Comparison of ENCODE assay signal across 17 cellular contexts in the genomic region with DNA sequence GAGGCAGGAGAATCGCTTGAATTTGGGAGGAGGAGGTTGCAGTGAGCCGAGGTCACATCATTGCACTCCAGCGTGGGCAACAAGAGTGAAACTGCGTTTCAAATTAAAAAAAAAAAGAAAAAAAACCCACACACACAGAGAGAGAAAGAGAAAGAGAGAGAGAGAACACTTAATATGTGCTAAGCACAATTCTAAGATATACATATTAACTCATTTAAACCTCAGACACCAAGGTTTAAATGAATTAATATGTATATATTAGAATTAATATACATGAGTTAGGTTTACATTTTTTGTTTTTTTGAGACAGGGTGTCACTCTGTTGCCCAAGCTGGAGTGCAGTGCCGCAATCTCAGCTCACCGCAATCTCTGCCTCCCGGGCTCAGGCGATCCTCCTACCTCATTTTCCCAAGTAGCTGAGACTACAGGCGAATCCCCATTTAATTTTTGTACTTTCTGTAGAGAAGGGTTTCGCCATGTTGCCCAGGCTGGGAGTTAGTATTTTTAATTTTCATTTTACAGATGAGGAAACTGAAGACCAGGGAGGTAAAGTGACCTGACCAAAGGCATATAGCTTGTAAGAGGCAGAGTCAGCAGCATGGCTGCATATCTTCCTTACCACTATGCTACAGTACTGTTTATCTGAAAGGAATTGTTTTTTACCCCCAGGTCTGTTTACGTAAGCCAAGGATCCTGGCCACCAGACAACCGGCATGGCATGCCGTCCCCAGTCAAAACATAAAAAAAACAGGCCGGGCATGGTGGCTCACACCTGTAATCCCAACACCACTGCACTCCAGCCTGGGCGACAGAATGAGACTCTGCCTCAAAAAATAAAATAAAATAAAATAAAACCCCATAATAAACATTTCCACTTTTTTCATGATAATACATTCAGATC. TPM values are rescaled to one million over a fixed set of nuclear protein-coding genes. Genes with fewer than 3 reads are reported as not detected.
DNase-seq lines count a peak whose midpoint lies in the region; ATAC-seq and TF ChIP-seq lines count a peak whose summit lies in the region.
"Had no signal": no experiment of that assay in that cellular context is flagged by ENCODE, and none has a peak within 500 bp of the region (broad histone marks: within the 10 kb centered on the region; RNA-seq: fewer than 3 reads in every experiment).

No MANE protein-coding gene starts in this region.

- H3K36me3 Mint-ChIP-seq in MCF 10A (ENCODE audit: insufficient read depth, unreplicated experiment) (peaks cover 55% of the 10 kb centered on the region), immature natural killer cell (peaks cover 0 to 9% (median 8%) of the 10 kb centered on the region in 3 donors), type B pancreatic cell (no peaks in the 10 kb centered on the region)

- H3K4me3 ChIP-seq in breast epithelium (no peak overlapping the region), SU-DHL-6 (ENCODE audit: insufficient read depth, low read length, poor library complexity, severe bottlenecking) (peak overlapping the region; percentile 10), right cardiac atrium (ENCODE audit: low read length) (no peak overlapping the region)

- H3K4me3 Mint-ChIP-seq in MCF 10A (ENCODE audit: unreplicated experiment) (peak overlapping the region; percentile 90), immature natural killer cell (peak overlapping the region in 4 of 5 donors; percentile 18 to 62 (median 43)), type B pancreatic cell (peak overlapping the region; percentile 44)

- TF ChIP-seq POLR2A in breast epithelium (IDR thresholded peaks at IDR 0.05): no peak

- no peaks in the 10 kb centered on the region for H3K9me3 Mint-ChIP-seq in MCF 10A (ENCODE audit: unreplicated experiment)
- no peaks in the 10 kb centered on the region for H3K9me3 Mint-ChIP-seq in immature natural killer cell
- no peaks in the 10 kb centered on the region for H3K9me3 Mint-ChIP-seq in type B pancreatic cell

- no peaks in the 10 kb centered on the region for H4K20me1 ChIP-seq in SU-DHL-6 (ENCODE audit: low read depth, low read length)

- H3K27me3 ChIP-seq in breast epithelium (peaks cover 0 to 6% of the 10 kb centered on the region in 2 donors), SU-DHL-6 (ENCODE audit: low read length) (no peaks in the 10 kb centered on the region), right cardiac atrium (ENCODE audit: control insufficient read depth, insufficient read depth) (no peaks in the 10 kb centered on the region)

- no peaks in the 10 kb centered on the region for H3K4me1 ChIP-seq in breast epithelium
- H3K4me1 ChIP-seq in right cardiac atrium (ENCODE audit: control insufficient read depth, insufficient read depth, low read length): no peaks in the 10 kb centered on the region

- no peaks in the 10 kb centered on the region for H3K9me2 ChIP-seq in SU-DHL-6 (replicated peaks; ENCODE audit: insufficient read depth, low read length)

- H3F3A ChIP-seq in SU-DHL-6 (ENCODE audit: insufficient read depth): peaks cover 18% of the 10 kb centered on the region

- POLR2A ChIA-PET in MCF 10A (lab: Yijun Ruan, JAX): interaction anchor here (0.6 to 1.2 kb wide), 3 partner anchors 12 to 133 kb away, joined by 3 to 4 read pairs (median 3); partner anchors contain the start of gene DMPK

- peaks cover 10% of the 10 kb centered on the region for H3K4me1 Mint-ChIP-seq in MCF 10A (ENCODE audit: insufficient read depth, unreplicated experiment)
- peaks cover 33 to 50% of the 10 kb centered on the region in 2 donors for H3K4me1 Mint-ChIP-seq in immature natural killer cell
- H3K4me1 Mint-ChIP-seq in type B pancreatic cell (ENCODE audit: unreplicated experiment): peaks cover 8% of the 10 kb centered on the region

- 85% methylated on average over 15 of the region's 15 CpGs for WGBS in right cardiac atrium

- TF ChIP-seq CTCF in MCF 10A (IDR thresholded peaks at IDR 0.05; ENCODE audit: unreplicated experiment) (no peak), breast epithelium (IDR thresholded peaks at IDR 0.05) (no peak), SU-DHL-6 (IDR thresholded peaks at IDR 0.05; ENCODE audit: insufficient read depth, low read length, poor library complexity, severe bottlenecking) (no peak), type B pancreatic cell (conservative IDR thresholded peaks at IDR 0.05) (no peak)

- peaks cover 29% of the 10 kb centered on the region for H3K27me3 Mint-ChIP-seq in MCF 10A (ENCODE audit: insufficient read depth, unreplicated experiment)
- peaks cover 5 to 12% (median 9%) of the 10 kb centered on the region in 3 donors for H3K27me3 Mint-ChIP-seq in immature natural killer cell (ENCODE audit: low read depth in 3 of 3)
- H3K27me3 Mint-ChIP-seq in type B pancreatic cell: peaks cover 29% of the 10 kb centered on the region

- H3K36me3 ChIP-seq in breast epithelium (no peaks in the 10 kb centered on the region), SU-DHL-6 (ENCODE audit: low read length) (peaks cover 3% of the 10 kb centered on the region; the same call in 1 of the 2 replicates)

- DNase-seq in MCF 10A (ENCODE audit: unreplicated experiment) (no peak), breast epithelium (ENCODE audit: low spot score in 2 of 2) (no peak), immature natural killer cell (no peak), type B pancreatic cell (ENCODE audit: extremely low spot score, unreplicated experiment) (no peak), ACHN (no peak), DMS 273 treated with DMSO at 0.1 percent for 48 hours (lab: John Stamatoyannopoulos, UW) (no peak), right cardiac atrium (no peak)
- DNase-seq: activated CD8-positive, alpha-beta memory T cell treated with anti-CD3 and anti-CD28 coated beads for 24 hours; AML-193; aorta; MG63; retina; stimulated activated CD4-positive, alpha-beta T cell treated with anti-CD3 and anti-CD28 coated beads, Interleukin-4, amount 100 ng/mL, for 1 hour; stomach had no signal

- H3K9me3 ChIP-seq in breast epithelium (no peaks in the 10 kb centered on the region), SU-DHL-6 (ENCODE audit: insufficient read depth, low read length) (no peaks in the 10 kb centered on the region), right cardiac atrium (ENCODE audit: control insufficient read depth, low read length) (no peaks in the 10 kb centered on the region)
- H3K9me3 ChIP-seq: stomach had no signal

- no TSS peak for BruUV-seq in MCF 10A (replicated peaks; lab: Mats Ljungman, UMichigan)

- intact Hi-C loops in MCF 10A (cut with micrococcal nuclease) (no loop called here), breast epithelium (cut with DNase I; ENCODE audit: low total_unique reads) (loop anchor here (5.0 kb wide), 1 partner anchor 1252 kb away; the partner anchor contains the start of gene ZC3H4), right cardiac atrium (cut with DNase I) (no loop called here)

- H3K27ac Mint-ChIP-seq in MCF 10A (ENCODE audit: low read depth, unreplicated experiment) (peak overlapping the region; percentile 39), immature natural killer cell (peak overlapping the region in 4 of 6 donors; percentile 22 to 48 (median 36)), type B pancreatic cell (no peak overlapping the region)

- H3K4me2 ChIP-seq in SU-DHL-6 (ENCODE audit: low read depth, low read length, poor library complexity, severe bottlenecking): peak overlapping the region; percentile 74

- in situ Hi-C loops in ACHN (cut with HindIII; ENCODE audit: low pct_ligation_motif_present, low pct_unique_long_range_greater_than_20kb, low sequenced_read_pairs): no loop called here

- ATAC-seq in right cardiac atrium: no peak

- H2AFZ ChIP-seq in SU-DHL-6 (ENCODE audit: low read depth, low read length, severe bottlenecking): no peak overlapping the region

- H3K27ac ChIP-seq in breast epithelium (no peak overlapping the region), SU-DHL-6 (ENCODE audit: low read depth, low read length) (peak overlapping the region; percentile 69; the same call in 1 of the 2 replicates), right cardiac atrium (ENCODE audit: low read length) (no peak overlapping the region)
- H3K27ac ChIP-seq: HL-60 had no signal

- no peak overlapping the region for H3K9ac ChIP-seq in SU-DHL-6 (ENCODE audit: low read length)

- H3K79me2 ChIP-seq in SU-DHL-6 (ENCODE audit: insufficient read depth, low read length): peaks cover 59% of the 10 kb centered on the region

- CTCF ChIA-PET in MCF 10A (lab: Yijun Ruan, JAX): interaction anchor here (0.6 to 1.0 kb wide), 4 partner anchors 44 to 486 kb away, joined by 3 read pairs; partner anchors contain the start of gene PPP5C

RNA-seq across cellular contexts. Expression of gene SYMPK, which starts 2.3 kb away (rescaled TPM):
- total RNA-seq in MCF 10A (2022) (77.4 and 86.2 TPM in 2 replicates), breast epithelium (10 to 100 TPM; 24.3 to 50.8 (median 31.3) TPM), type B pancreatic cell (ENCODE audit: low replicate concordance) (66.7 and 93.0 TPM in 2 replicates), right cardiac atrium (10 to 100 TPM; 33.1 to 40.4 (median 34.4) TPM)
- polyA plus RNA-seq in immature natural killer cell (10 to 100 TPM in 1 of 3 donors, 1 to 10 TPM in 2; 2.1 to 14.6 (median 5.6) TPM), right cardiac atrium (23.5 TPM)

RNA-seq across cellular contexts. Expression of gene FOXA3, which starts 3.5 kb away (rescaled TPM):
- total RNA-seq in MCF 10A (2022): not detected in 2 replicates
- under 1 TPM in 1 of 3 donors, not detected in 2; 0.33 TPM for total RNA-seq in breast epithelium
- not detected for polyA plus RNA-seq in immature natural killer cell
- 3.3 and 5.0 TPM in 2 replicates for total RNA-seq in type B pancreatic cell (ENCODE audit: low replicate concordance)
- total RNA-seq in right cardiac atrium: not detected
- not detected for polyA plus RNA-seq in right cardiac atrium
- total RNA-seq: fibroblast of villous mesenchyme had no signal

RNA-seq across cellular contexts. Expression of gene IRF2BP1, which starts 25.3 kb away (rescaled TPM):
- 14.7 and 18.1 TPM in 2 replicates for total RNA-seq in MCF 10A (2022)
- 10 to 100 TPM; 16.5 to 26.5 (median 19.7) TPM for total RNA-seq in breast epithelium
- polyA plus RNA-seq in immature natural killer cell: 1 to 10 TPM; 3.4 to 9.4 (median 7.0) TPM
- total RNA-seq in type B pancreatic cell (ENCODE audit: low replicate concordance): 25.5 and 32.2 TPM in 2 replicates
- total RNA-seq in right cardiac atrium: 10 to 100 TPM; 21.5 to 23.4 (median 22.5) TPM
- polyA plus RNA-seq in right cardiac atrium: 17.5 TPM

RNA-seq across cellular contexts. Expression of gene MYPOP, which starts 41.8 kb away (rescaled TPM):
- total RNA-seq in MCF 10A (2022) (5.5 and 7.0 TPM in 2 replicates), breast epithelium (1 to 10 TPM; 2.0 to 5.9 (median 2.4) TPM), type B pancreatic cell (ENCODE audit: low replicate concordance) (8.0 and 8.5 TPM in 2 replicates), right cardiac atrium (10 to 100 TPM in 3 of 4 donors, 1 to 10 TPM in 1; 9.1 to 15.4 (median 12.9) TPM)
- polyA plus RNA-seq in immature natural killer cell (under 1 TPM; 0.12 to 0.45 (median 0.13) TPM), right cardiac atrium (9.3 TPM)

RNA-seq across cellular contexts. Expression of gene RSPH6A, which starts 45.5 kb away (rescaled TPM):
- total RNA-seq in MCF 10A (2022) (0.21 and 0.29 TPM in 2 replicates), breast epithelium (under 1 TPM in 1 of 3 donors, not detected in 2; 0.15 TPM), type B pancreatic cell (ENCODE audit: low replicate concordance) (0.19 and 0.26 TPM in 2 replicates), right cardiac atrium (under 1 TPM in 1 of 4 donors, not detected in 3; 0.14 TPM)
- polyA plus RNA-seq in immature natural killer cell (not detected), right cardiac atrium (not detected)
- polyA plus RNA-seq: aorta, stomach had no signal
